8 cellular contexts compared by ENCODE assay signal in genomic region chr22:30426395-30427353, GRCh38. TPM values are rescaled to one million over a fixed set of nuclear protein-coding genes. Genes with fewer than 3 reads are reported as not detected.
DNase-seq lines count a peak whose midpoint lies in the region; ATAC-seq and TF ChIP-seq lines count a peak whose summit lies in the region.

No MANE protein-coding gene starts in this region.

- DNase-seq in D341Med (ENCODE audit: low spot score) (peak; percentile 87), LNCaP clone FGC (ENCODE audit: low read depth) (no peak), SHP77 treated with DMSO at 0.1 percent for 48 hours (lab: John Stamatoyannopoulos, UW) (peak; percentile 54), activated gamma-delta T cell (lab: John Stamatoyannopoulos, UW) (peak; percentile 43), fibroblast of villous mesenchyme (ENCODE audit: low read depth) (peak; percentile 69), neuronal stem cell (ENCODE audit: low spot score) (peak; percentile 66), stromal cell of bone marrow (ENCODE audit: low read depth) (peak; percentile 63)

- peak overlapping the region; percentile 73 for H3K4me2 ChIP-seq in neuronal stem cell (ENCODE audit: insufficient read depth, low read length, poor library complexity, severe bottlenecking)

- no peak overlapping the region for H3K18ac ChIP-seq in neuronal stem cell (ENCODE audit: low read length)

- H2BK12ac ChIP-seq in neuronal stem cell (ENCODE audit: low read length): no peak overlapping the region

- no peak overlapping the region for H4K8ac ChIP-seq in neuronal stem cell (ENCODE audit: low read depth, low read length)

- TF ChIP-seq CTCF in LNCaP clone FGC (IDR thresholded peaks at IDR 0.05; ENCODE audit: control insufficient read depth, extremely low read depth, insufficient read depth) (peak; percentile 70), fibroblast of villous mesenchyme (IDR thresholded peaks at IDR 0.05; ENCODE audit: insufficient read depth, low read depth, low read length) (peak; percentile 78)

- peaks cover 1 to 12% of the 10 kb centered on the region in 2 donors for H3K36me3 ChIP-seq in neuronal stem cell (replicated peaks in 1 of 2; ENCODE audit: control insufficient read depth in 2 of 2, insufficient read depth in 2 of 2, low read length in 2 of 2)

- H3K4ac ChIP-seq in neuronal stem cell (ENCODE audit: low read length): no peak overlapping the region

- no peak overlapping the region for H2BK15ac ChIP-seq in neuronal stem cell (ENCODE audit: low read length)

- H2BK120ac ChIP-seq in neuronal stem cell (ENCODE audit: low read depth, low read length): no peak overlapping the region

- H3K9ac ChIP-seq in neuronal stem cell (ENCODE audit: low read depth, low read length, poor library complexity): no peak overlapping the region

- H3K79me1 ChIP-seq in neuronal stem cell (ENCODE audit: low read depth, low read length): peaks cover 2% of the 10 kb centered on the region

- no CpG with 5 or more reads among the region's 29 CpGs for WGBS in neuronal stem cell (ENCODE audit: extremely low coverage in 2 of 2, insufficient read length in 2 of 2, insufficient replicate concordance in 1 of 2), 2 donors

- H4K91ac ChIP-seq in neuronal stem cell (ENCODE audit: low read depth, low read length, poor library complexity): no peak overlapping the region

- H3K4me1 ChIP-seq in neuronal stem cell (ENCODE audit: control insufficient read depth in 2 of 2, insufficient read depth in 1 of 2, low read depth in 1 of 2, low read length in 2 of 2): peaks cover 21 to 28% of the 10 kb centered on the region in 2 donors

- no peaks in the 10 kb centered on the region for H3K27me3 ChIP-seq in neuronal stem cell (ENCODE audit: control insufficient read depth in 3 of 3, insufficient read depth in 3 of 3, low read depth in 1 of 3, low read length in 3 of 3)

- no peak overlapping the region for H2AK5ac ChIP-seq in neuronal stem cell (ENCODE audit: low read depth, low read length)

- no peak overlapping the region for H2BK5ac ChIP-seq in neuronal stem cell (ENCODE audit: low read length)

- no peak overlapping the region for H3K23ac ChIP-seq in neuronal stem cell (ENCODE audit: low read depth, low read length, poor library complexity)

- H3K27ac ChIP-seq in neuronal stem cell (replicated peaks; ENCODE audit: low read length): no peak overlapping the region

- H3K14ac ChIP-seq in neuronal stem cell (ENCODE audit: low read length): no peak overlapping the region

- ATAC-seq in HG03521 (IDR thresholded peaks at IDR 0.05; ENCODE audit: unreplicated experiment): no peak

- no peaks in the 10 kb centered on the region for H3K9me3 ChIP-seq in neuronal stem cell (replicated peaks in 1 of 2; ENCODE audit: control insufficient read depth in 2 of 2, insufficient read depth in 1 of 2, low read depth in 1 of 2, low read length in 2 of 2)

- peak overlapping the region; percentile 66 for H3K4me3 ChIP-seq in LNCaP clone FGC (ENCODE audit: low read depth, low read length)
- H3K4me3 ChIP-seq in fibroblast of villous mesenchyme (ENCODE audit: low read depth, low read length): peak overlapping the region; percentile 71
- H3K4me3 ChIP-seq in neuronal stem cell (ENCODE audit: low read length in 2 of 2): peak overlapping the region; percentile 84 to 90

- peak overlapping the region; percentile 81 for H2AFZ ChIP-seq in neuronal stem cell (ENCODE audit: low read length)

RNA-seq across cellular contexts. Expression of gene MTFP1, which starts 1.1 kb away (rescaled TPM):
- total RNA-seq in fibroblast of villous mesenchyme: 10.8 and 11.3 TPM in 2 replicates
- 14.0 TPM for polyA plus RNA-seq in neuronal stem cell (2013, experiment 1 of 2)
- 14.3 TPM for polyA plus RNA-seq in neuronal stem cell (2013, experiment 2 of 2)

RNA-seq across cellular contexts. Expression of gene SEC14L2, which starts 29.9 kb away (rescaled TPM):
- 9.5 and 12.2 TPM in 2 replicates for total RNA-seq in fibroblast of villous mesenchyme
- 2.3 TPM for polyA plus RNA-seq in neuronal stem cell (2013, experiment 1 of 2)
- 2.2 TPM for polyA plus RNA-seq in neuronal stem cell (2013, experiment 2 of 2)

RNA-seq across cellular contexts. Expression of gene RNF215, which starts 39.5 kb away (rescaled TPM):
- total RNA-seq in fibroblast of villous mesenchyme: 19.6 and 20.3 TPM in 2 replicates
- 9.1 TPM for polyA plus RNA-seq in neuronal stem cell (2013, experiment 1 of 2)
- polyA plus RNA-seq in neuronal stem cell (2013, experiment 2 of 2): 9.6 TPM

RNA-seq across cellular contexts. Expression of gene SEC14L3, which starts 45.1 kb away (rescaled TPM):
- total RNA-seq in fibroblast of villous mesenchyme: not detected in 2 replicates
- not detected for polyA plus RNA-seq in neuronal stem cell (2013, experiment 1 of 2)
- not detected for polyA plus RNA-seq in neuronal stem cell (2013, experiment 2 of 2)
